1 cellular context compared by ENCODE assay signal in genomic region chr2:189232759-189233406, GRCh38.
TF ChIP-seq lines count a peak whose summit lies in the region.

No MANE protein-coding gene starts in this region.

TF ChIP-seq in GM23338, 12 proteins besides CTCF, POLR2A, EP300 and RAD21:
- TF ChIP-seq, protein P1, sequence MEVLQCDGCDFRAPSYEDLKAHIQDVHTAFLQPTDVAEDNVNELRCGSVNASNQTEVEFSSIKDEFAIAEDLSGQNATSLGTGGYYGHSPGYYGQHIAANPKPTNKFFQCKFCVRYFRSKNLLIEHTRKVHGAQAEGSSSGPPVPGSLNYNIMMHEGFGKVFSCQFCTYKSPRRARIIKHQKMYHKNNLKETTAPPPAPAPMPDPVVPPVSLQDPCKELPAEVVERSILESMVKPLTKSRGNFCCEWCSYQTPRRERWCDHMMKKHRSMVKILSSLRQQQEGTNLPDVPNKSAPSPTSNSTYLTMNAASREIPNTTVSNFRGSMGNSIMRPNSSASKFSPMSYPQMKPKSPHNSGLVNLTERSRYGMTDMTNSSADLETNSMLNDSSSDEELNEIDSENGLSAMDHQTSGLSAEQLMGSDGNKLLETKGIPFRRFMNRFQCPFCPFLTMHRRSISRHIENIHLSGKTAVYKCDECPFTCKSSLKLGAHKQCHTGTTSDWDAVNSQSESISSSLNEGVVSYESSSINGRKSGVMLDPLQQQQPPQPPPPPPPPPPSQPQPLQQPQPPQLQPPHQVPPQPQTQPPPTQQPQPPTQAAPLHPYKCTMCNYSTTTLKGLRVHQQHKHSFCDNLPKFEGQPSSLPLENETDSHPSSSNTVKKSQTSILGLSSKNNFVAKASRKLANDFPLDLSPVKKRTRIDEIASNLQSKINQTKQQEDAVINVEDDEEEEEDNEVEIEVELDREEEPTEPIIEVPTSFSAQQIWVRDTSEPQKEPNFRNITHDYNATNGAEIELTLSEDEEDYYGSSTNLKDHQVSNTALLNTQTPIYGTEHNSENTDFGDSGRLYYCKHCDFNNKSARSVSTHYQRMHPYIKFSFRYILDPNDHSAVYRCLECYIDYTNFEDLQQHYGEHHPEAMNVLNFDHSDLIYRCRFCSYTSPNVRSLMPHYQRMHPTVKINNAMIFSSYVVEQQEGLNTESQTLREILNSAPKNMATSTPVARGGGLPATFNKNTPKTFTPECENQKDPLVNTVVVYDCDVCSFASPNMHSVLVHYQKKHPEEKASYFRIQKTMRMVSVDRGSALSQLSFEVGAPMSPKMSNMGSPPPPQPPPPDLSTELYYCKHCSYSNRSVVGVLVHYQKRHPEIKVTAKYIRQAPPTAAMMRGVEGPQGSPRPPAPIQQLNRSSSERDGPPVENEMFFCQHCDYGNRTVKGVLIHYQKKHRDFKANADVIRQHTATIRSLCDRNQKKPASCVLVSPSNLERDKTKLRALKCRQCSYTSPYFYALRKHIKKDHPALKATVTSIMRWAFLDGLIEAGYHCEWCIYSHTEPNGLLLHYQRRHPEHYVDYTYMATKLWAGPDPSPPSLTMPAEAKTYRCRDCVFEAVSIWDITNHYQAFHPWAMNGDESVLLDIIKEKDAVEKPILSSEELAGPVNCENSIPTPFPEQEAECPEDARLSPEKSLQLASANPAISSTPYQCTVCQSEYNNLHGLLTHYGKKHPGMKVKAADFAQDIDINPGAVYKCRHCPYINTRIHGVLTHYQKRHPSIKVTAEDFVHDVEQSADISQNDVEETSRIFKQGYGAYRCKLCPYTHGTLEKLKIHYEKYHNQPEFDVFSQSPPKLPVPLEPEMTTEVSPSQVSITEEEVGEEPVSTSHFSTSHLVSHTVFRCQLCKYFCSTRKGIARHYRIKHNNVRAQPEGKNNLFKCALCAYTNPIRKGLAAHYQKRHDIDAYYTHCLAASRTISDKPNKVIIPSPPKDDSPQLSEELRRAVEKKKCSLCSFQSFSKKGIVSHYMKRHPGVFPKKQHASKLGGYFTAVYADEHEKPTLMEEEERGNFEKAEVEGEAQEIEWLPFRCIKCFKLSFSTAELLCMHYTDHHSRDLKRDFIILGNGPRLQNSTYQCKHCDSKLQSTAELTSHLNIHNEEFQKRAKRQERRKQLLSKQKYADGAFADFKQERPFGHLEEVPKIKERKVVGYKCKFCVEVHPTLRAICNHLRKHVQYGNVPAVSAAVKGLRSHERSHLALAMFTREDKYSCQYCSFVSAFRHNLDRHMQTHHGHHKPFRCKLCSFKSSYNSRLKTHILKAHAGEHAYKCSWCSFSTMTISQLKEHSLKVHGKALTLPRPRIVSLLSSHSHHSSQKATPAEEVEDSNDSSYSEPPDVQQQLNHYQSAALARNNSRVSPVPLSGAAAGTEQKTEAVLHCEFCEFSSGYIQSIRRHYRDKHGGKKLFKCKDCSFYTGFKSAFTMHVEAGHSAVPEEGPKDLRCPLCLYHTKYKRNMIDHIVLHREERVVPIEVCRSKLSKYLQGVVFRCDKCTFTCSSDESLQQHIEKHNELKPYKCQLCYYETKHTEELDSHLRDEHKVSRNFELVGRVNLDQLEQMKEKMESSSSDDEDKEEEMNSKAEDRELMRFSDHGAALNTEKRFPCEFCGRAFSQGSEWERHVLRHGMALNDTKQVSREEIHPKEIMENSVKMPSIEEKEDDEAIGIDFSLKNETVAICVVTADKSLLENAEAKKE (CRISPR knock-in tag; IDR thresholded peaks at IDR 0.05) = no peak
- TF ChIP-seq ZNF331 (CRISPR knock-in tag; IDR thresholded peaks at IDR 0.05; ENCODE audit: low read depth) = no peak
- TF ChIP-seq CREB1 (CRISPR knock-in tag; IDR thresholded peaks at IDR 0.05; ENCODE audit: low read depth) = no peak
- no peak for TF ChIP-seq NANOG (IDR thresholded peaks at IDR 0.05; ENCODE audit: borderline replicate concordance)
- no peak for TF ChIP-seq JUNB (IDR thresholded peaks at IDR 0.05; ENCODE audit: unreplicated experiment)
- no peak for TF ChIP-seq ETS1 (IDR thresholded peaks at IDR 0.05)
- TF ChIP-seq EZH2phosphoT487 (IDR thresholded peaks at IDR 0.05; ENCODE audit: unreplicated experiment) = no peak
- TF ChIP-seq, protein P2, sequence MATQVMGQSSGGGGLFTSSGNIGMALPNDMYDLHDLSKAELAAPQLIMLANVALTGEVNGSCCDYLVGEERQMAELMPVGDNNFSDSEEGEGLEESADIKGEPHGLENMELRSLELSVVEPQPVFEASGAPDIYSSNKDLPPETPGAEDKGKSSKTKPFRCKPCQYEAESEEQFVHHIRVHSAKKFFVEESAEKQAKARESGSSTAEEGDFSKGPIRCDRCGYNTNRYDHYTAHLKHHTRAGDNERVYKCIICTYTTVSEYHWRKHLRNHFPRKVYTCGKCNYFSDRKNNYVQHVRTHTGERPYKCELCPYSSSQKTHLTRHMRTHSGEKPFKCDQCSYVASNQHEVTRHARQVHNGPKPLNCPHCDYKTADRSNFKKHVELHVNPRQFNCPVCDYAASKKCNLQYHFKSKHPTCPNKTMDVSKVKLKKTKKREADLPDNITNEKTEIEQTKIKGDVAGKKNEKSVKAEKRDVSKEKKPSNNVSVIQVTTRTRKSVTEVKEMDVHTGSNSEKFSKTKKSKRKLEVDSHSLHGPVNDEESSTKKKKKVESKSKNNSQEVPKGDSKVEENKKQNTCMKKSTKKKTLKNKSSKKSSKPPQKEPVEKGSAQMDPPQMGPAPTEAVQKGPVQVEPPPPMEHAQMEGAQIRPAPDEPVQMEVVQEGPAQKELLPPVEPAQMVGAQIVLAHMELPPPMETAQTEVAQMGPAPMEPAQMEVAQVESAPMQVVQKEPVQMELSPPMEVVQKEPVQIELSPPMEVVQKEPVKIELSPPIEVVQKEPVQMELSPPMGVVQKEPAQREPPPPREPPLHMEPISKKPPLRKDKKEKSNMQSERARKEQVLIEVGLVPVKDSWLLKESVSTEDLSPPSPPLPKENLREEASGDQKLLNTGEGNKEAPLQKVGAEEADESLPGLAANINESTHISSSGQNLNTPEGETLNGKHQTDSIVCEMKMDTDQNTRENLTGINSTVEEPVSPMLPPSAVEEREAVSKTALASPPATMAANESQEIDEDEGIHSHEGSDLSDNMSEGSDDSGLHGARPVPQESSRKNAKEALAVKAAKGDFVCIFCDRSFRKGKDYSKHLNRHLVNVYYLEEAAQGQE (IDR thresholded peaks at IDR 0.05; ENCODE audit: unreplicated experiment) = no peak
- TF ChIP-seq STAT1 (IDR thresholded peaks at IDR 0.05; ENCODE audit: unreplicated experiment) = no peak
